ENCODE assay signal across 1 cellular context in genomic region chr5:172140866-172141265, GRCh38.
TF ChIP-seq lines count a peak whose summit lies in the region.

No MANE protein-coding gene starts in this region.

TF ChIP-seq in GM23338, 12 proteins besides CTCF, POLR2A, EP300 and RAD21 (continued from another document):
- TF ChIP-seq ZNF462 (CRISPR knock-in tag; IDR thresholded peaks at IDR 0.05): no peak
- TF ChIP-seq NANOG (IDR thresholded peaks at IDR 0.05; ENCODE audit: borderline replicate concordance): no peak
